Comparison of ENCODE assay signal across 8 cellular contexts in genomic region chr1:114581335-114582287, GRCh38. TPM values are rescaled to one million over a fixed set of nuclear protein-coding genes. Genes with fewer than 3 reads are reported as not detected.
A peak's percentile ranks its signal among the peaks of the same experiment; 100 is the strongest.
DNase-seq lines count a peak whose midpoint lies in the region; ATAC-seq and TF ChIP-seq lines count a peak whose summit lies in the region.

BCAS2 (minus strand) TSS chr1:114581615; CDS start chr1:114581591, 24 bp downstream.

- CTCF ChIA-PET in activated B cell treated with CpG ODN at 0.5 μM for 24 hours (lab: Charles Lee) = interaction anchor here (1.3 to 1.5 kb wide), 2 partner anchors 134 to 235 kb away, joined by 3 to 4 read pairs; partner anchors contain the start of gene NRAS

- in situ Hi-C loops in GM18951 (cut with MboI; ENCODE audit: low sequenced_read_pairs, unreplicated experiment) = no loop called here

- H3K4me3 Mint-ChIP-seq in activated B cell treated with CpG ODN at 0.5 μM for 24 hours (peak within 1 kb of the TSS; percentile 99), immature natural killer cell (peak within 1 kb of the TSS; percentile 94 to 99 (median 95))

- no peak for TF ChIP-seq CTCF in activated B cell treated with CpG ODN at 0.5 μM for 24 hours (IDR thresholded peaks at IDR 0.05)

- H3K9me3 Mint-ChIP-seq in activated B cell treated with CpG ODN at 0.5 μM for 24 hours (no peaks in the 10 kb centered on the region), immature natural killer cell (no peaks in the 10 kb centered on the region)

- intact Hi-C loops in activated B cell treated with CpG ODN at 0.5 μM for 24 hours (cut with micrococcal nuclease) = loop anchor here (1.0 to 10.0 kb wide), 12 partner anchors 23 to 1507 kb away; partner anchors contain the start of genes CSDE1, DCLRE1B, DENND2C and LRIG2

- peak within 1 kb of the TSS; percentile 94 for H3K27ac ChIP-seq in caudate nucleus (ENCODE audit: low read depth, low read length)

- DNase-seq in AG08395 (ENCODE audit: low spot score) (peak; percentile 96), NCI-H345 (lab: John Stamatoyannopoulos, UW) (peak; percentile 98), activated B cell treated with CpG ODN at 0.5 μM for 24 hours (peak; percentile 81), caudate nucleus (lab: John Stamatoyannopoulos, UW) (peak; percentile 44 to 99 (median 94)), immature natural killer cell (peak; percentile 96 to 97 (median 97)), smooth muscle cell of the brain vasculature (ENCODE audit: low read depth, low spot score) (peak; percentile 93)

- peaks cover 33% of the 10 kb centered on the region for H3K36me3 Mint-ChIP-seq in activated B cell treated with CpG ODN at 0.5 μM for 24 hours (ENCODE audit: low read depth)
- peaks cover 5 to 14% (median 10%) of the 10 kb centered on the region in 3 donors for H3K36me3 Mint-ChIP-seq in immature natural killer cell

- POLR2A ChIA-PET in activated B cell treated with CpG ODN at 0.5 μM for 24 hours (lab: Charles Lee) = interaction anchor here (0.6 to 3.2 kb wide), 5 partner anchors 70 to 199 kb away, joined by 3 to 31 read pairs (median 3); partner anchors contain the start of genes NRAS, SIKE1 and TRIM33

- ATAC-seq in HG03196 (IDR thresholded peaks at IDR 0.05; ENCODE audit: unreplicated experiment) (peak; percentile 99), activated B cell treated with CpG ODN at 0.5 μM for 24 hours (ENCODE audit: low read depth) (peak; percentile 97)

- peak within 1 kb of the TSS; percentile 98 for H3K27ac Mint-ChIP-seq in activated B cell treated with CpG ODN at 0.5 μM for 24 hours
- peak within 1 kb of the TSS; percentile 98 to 99 (median 98) for H3K27ac Mint-ChIP-seq in immature natural killer cell

- H3K27me3 Mint-ChIP-seq in activated B cell treated with CpG ODN at 0.5 μM for 24 hours (peaks cover 2% of the 10 kb centered on the region), immature natural killer cell (ENCODE audit: low read depth in 3 of 3) (peaks cover 5 to 13% (median 11%) of the 10 kb centered on the region in 3 donors)

- TF ChIP-seq POLR2A in GM18951 (IDR thresholded peaks at IDR 0.05; ENCODE audit: extremely low read depth, insufficient read depth, insufficient read length) = peak; percentile 94

- H3K4me1 Mint-ChIP-seq in activated B cell treated with CpG ODN at 0.5 μM for 24 hours (peaks cover 29% of the 10 kb centered on the region), immature natural killer cell (peaks cover 29 to 46% of the 10 kb centered on the region in 2 donors)

RNA-seq across cellular contexts. Expression of gene BCAS2, which starts in this region (rescaled TPM):
- 33.1 and 36.3 TPM in 2 replicates for total RNA-seq in activated B cell treated with CpG ODN at 0.5 μM for 24 hours
- polyA plus RNA-seq in immature natural killer cell = 100 to 1,000 TPM in 1 of 3 donors, 10 to 100 TPM in 2; 91.5 to 159 (median 99.2) TPM

Comparison
In these comparisons a context has a peak if more than half of its experiments do, and no peak if none do; other contexts are left out.
1. Peak in every context shown above with its lines: DNase-seq, ATAC-seq and H3K27ac ChIP-seq.